Comparison of ENCODE assay signal across 25 cellular contexts in genomic region chr1:234327577-234328164, GRCh38.
"Had no signal": no experiment of that assay in that cellular context is flagged by ENCODE, and none has a peak within 500 bp of the region (broad histone marks: within the 10 kb centered on the region; RNA-seq: fewer than 3 reads in every experiment).

No MANE protein-coding gene starts in this region.

- H3K4me3 Mint-ChIP-seq: dendritic cell treated with granulocyte-macrophage colony-stimulating factor and Interleukin-4, amounts not matched to agents 40 ng/mL and 50 ng/mL, for 4 days; natural killer cell; stimulated activated naive B cell treated with anti-CD40 and anti-IgM and Interleukin-4, amounts not matched to agents 10 μg/mL and 1 μg/mL and 100 μg/mL, for 72 hours had no signal

- H3K9me3 Mint-ChIP-seq: dendritic cell treated with granulocyte-macrophage colony-stimulating factor and Interleukin-4, amounts not matched to agents 40 ng/mL and 50 ng/mL, for 4 days; endodermal cell; immature natural killer cell; natural killer cell had no signal

- H3K27ac Mint-ChIP-seq: dendritic cell treated with granulocyte-macrophage colony-stimulating factor and Interleukin-4, amounts not matched to agents 40 ng/mL and 50 ng/mL, for 4 days; natural killer cell; stimulated activated naive B cell treated with anti-CD40 and anti-IgM and Interleukin-4, amounts not matched to agents 10 μg/mL and 1 μg/mL and 100 μg/mL, for 72 hours had no signal

- ATAC-seq: esophagus mucosa, gastroesophageal sphincter, left colon had no signal

- DNase-seq: colonic mucosa; effector CD8-positive, alpha-beta T cell; endodermal cell; foreskin keratinocyte; glutamatergic neuron; heart right ventricle; hippocampal formation; immature natural killer cell; islet precursor cell; kidney glomerular epithelial cell; left colon; left ventricle myocardium superior; lower lobe of right lung; natural killer cell; right lobe of liver; small intestine; stimulated activated CD4-positive, alpha-beta T cell treated with anti-CD3 and anti-CD28 coated beads, Interleukin-15, amount 100 ng/mL, for 24 hours; stimulated activated CD4-positive, alpha-beta T cell treated with anti-CD3 and anti-CD28 coated beads, Interleukin-2, amount 100 ng/mL, for 48 hours; stimulated activated naive B cell treated with anti-CD40 and anti-IgM and Interleukin-4, amounts not matched to agents 10 μg/mL and 1 μg/mL and 100 μg/mL, for 72 hours; stomach; thyroid gland; trophoblast cell had no signal

- H3K36me3 Mint-ChIP-seq: immature natural killer cell; natural killer cell; stimulated activated naive B cell treated with anti-CD40 and anti-IgM and Interleukin-4, amounts not matched to agents 10 μg/mL and 1 μg/mL and 100 μg/mL, for 72 hours had no signal
